9 cellular contexts compared by ENCODE assay signal in genomic region chr1:206911064-206911663, GRCh38. TPM values are rescaled to one million over a fixed set of nuclear protein-coding genes. Genes with fewer than 3 reads are reported as not detected.
DNase-seq lines count a peak whose midpoint lies in the region; ATAC-seq and TF ChIP-seq lines count a peak whose summit lies in the region.
"Had no signal": no experiment of that assay in that cellular context is flagged by ENCODE, and none has a peak within 500 bp of the region (broad histone marks: within the 10 kb centered on the region; RNA-seq: fewer than 3 reads in every experiment).

No MANE protein-coding gene starts in this region.

- H3K4me3 ChIP-seq in WERI-Rb-1 (ENCODE audit: low read depth, low read length) = no peak overlapping the region
- H3K4me3 ChIP-seq in psoas muscle = no peak overlapping the region

- H3K27me3 ChIP-seq in WERI-Rb-1 (ENCODE audit: insufficient read depth, low read depth, severe bottlenecking) (peaks cover 95% of the 10 kb centered on the region), foreskin keratinocyte (no peaks in the 10 kb centered on the region), psoas muscle (ENCODE audit: insufficient read depth in 3 of 3, low read length in 2 of 3) (peaks cover 0 to 4% (median 0%) of the 10 kb centered on the region in 3 donors)

- H3K4me1 ChIP-seq in foreskin keratinocyte = peaks cover 21% of the 10 kb centered on the region
- peaks cover 3% of the 10 kb centered on the region for H3K4me1 ChIP-seq in psoas muscle

- in situ Hi-C loops in ACHN (cut with HindIII; ENCODE audit: low pct_ligation_motif_present, low pct_unique_long_range_greater_than_20kb, low sequenced_read_pairs) = no loop called here

- ATAC-seq in foreskin keratinocyte (no peak), psoas muscle (peak; percentile 56 to 84 (median 68)), GM21360 (IDR thresholded peaks at IDR 0.05; ENCODE audit: unreplicated experiment) (no peak)

- peak; percentile 67 for TF ChIP-seq CTCF in WERI-Rb-1 (IDR thresholded peaks at IDR 0.05; ENCODE audit: low read depth, low read length)
- peak; percentile 89 for TF ChIP-seq CTCF in foreskin keratinocyte (conservative IDR thresholded peaks at IDR 0.05)
- peak; percentile 92 for TF ChIP-seq CTCF in psoas muscle (IDR thresholded peaks at IDR 0.05)

- H3K36me3 ChIP-seq in WERI-Rb-1 (no peaks in the 10 kb centered on the region), psoas muscle (ENCODE audit: insufficient read depth in 1 of 2, low read depth in 1 of 2) (no peaks in the 10 kb centered on the region)

- DNase-seq in ACHN (peak; percentile 68), EL (peak; percentile 70), NCI-H1105 treated with DMSO at 0.1 percent for 48 hours (lab: John Stamatoyannopoulos, UW) (peak; percentile 65), WERI-Rb-1 (peak; percentile 58), foreskin keratinocyte (peak in 1 of 2 donors; percentile 64), psoas muscle (no peak)
- no peak for DNase-seq in stimulated activated CD4-positive, alpha-beta T cell treated with anti-CD3 and anti-CD28 coated beads, Interleukin-12 subunit alpha, Interleukin-12 subunit beta, amount 100 ng/mL, for 4 hours

- intact Hi-C loops in psoas muscle (cut with DNase I) = loop anchor here (2.0 to 10.0 kb wide), 7 partner anchors 46 to 436 kb away; partner anchors contain the start of genes IKBKE (in 1 of the 2) and IL20 (in 1 of the 2)

- no peak overlapping the region for H3K27ac ChIP-seq in WERI-Rb-1
- H3K27ac ChIP-seq in foreskin keratinocyte = peak overlapping the region; percentile 91
- H3K27ac ChIP-seq in psoas muscle = no peak overlapping the region

- H3K9me3 ChIP-seq in WERI-Rb-1 (ENCODE audit: severe bottlenecking) (peaks cover 5% of the 10 kb centered on the region), psoas muscle (no peaks in the 10 kb centered on the region)

- WGBS in psoas muscle, 3 donors = 0 to 2% (median 0%) methylated on average over 1 of the region's 1 CpG

RNA-seq across cellular contexts. Expression of gene FCMR, which starts 10.6 kb away (rescaled TPM):
- 3.4 and 3.5 TPM in 2 replicates for total RNA-seq in foreskin keratinocyte
- polyA plus RNA-seq in foreskin keratinocyte = 8.8 and 8.9 TPM in 2 replicates
- total RNA-seq in psoas muscle = 10 to 100 TPM in 2 of 4 donors, 1 to 10 TPM in 2; 2.3 to 29.5 (median 12.0) TPM
- polyA plus RNA-seq in psoas muscle = 1 to 10 TPM; 1.0 to 8.4 (median 2.2) TPM

RNA-seq across cellular contexts. Expression of gene IL24, which starts 13.9 kb away (rescaled TPM):
- total RNA-seq in foreskin keratinocyte (2.3 and 4.5 TPM in 2 replicates), psoas muscle (10 to 100 TPM in 1 of 4 donors, under 1 TPM in 1, not detected in 2; 0.23 to 20.3 TPM)
- polyA plus RNA-seq in foreskin keratinocyte (2.2 and 4.8 TPM in 2 replicates), psoas muscle (1 to 10 TPM in 1 of 3 donors, under 1 TPM in 2; 0.05 to 1.7 (median 0.20) TPM)
- polyA plus RNA-seq: esophagus had no signal

RNA-seq across cellular contexts. Expression of gene PIGR, which starts 35.1 kb away (rescaled TPM):
- total RNA-seq in foreskin keratinocyte (not detected in 2 replicates), psoas muscle (under 1 TPM; 0.42 to 0.50 (median 0.49) TPM)
- polyA plus RNA-seq in foreskin keratinocyte (not detected in 2 replicates), psoas muscle (under 1 TPM; 0.06 to 0.64 (median 0.16) TPM)

RNA-seq across cellular contexts. Expression of gene IL20, which starts 45.7 kb away (rescaled TPM):
- total RNA-seq in foreskin keratinocyte (0.41 and 0.74 TPM in 2 replicates), psoas muscle (1 to 10 TPM in 1 of 4 donors, not detected in 3; 1.2 TPM)
- polyA plus RNA-seq in foreskin keratinocyte (0.22 and 0.33 TPM in 2 replicates), psoas muscle (not detected)

RNA-seq across cellular contexts. Expression of gene FCAMR, which starts 59.1 kb away (rescaled TPM):
- not detected in 2 replicates for total RNA-seq in foreskin keratinocyte
- polyA plus RNA-seq in foreskin keratinocyte = not detected in 2 replicates
- not detected for total RNA-seq in psoas muscle
- polyA plus RNA-seq in psoas muscle = not detected

Comparison
In these comparisons a context has a peak if more than half of its experiments do, and no peak if none do; other contexts are left out.
1. DNase-seq: peak in ACHN (single experiment), EL (single experiment), NCI-H1105 treated with DMSO at 0.1 percent for 48 hours (single experiment) and WERI-Rb-1 (single experiment); none in psoas muscle (0 of 2) and stimulated activated CD4-positive, alpha-beta T cell treated with anti-CD3 and anti-CD28 coated beads, Interleukin-12 subunit alpha, Interleukin-12 subunit beta, amount 100 ng/mL, for 4 hours (single experiment).
2. ATAC-seq: peak in psoas muscle (4 of 4); none in foreskin keratinocyte (single experiment) and GM21360 (single experiment).
3. Peak in every context shown above with its lines, with median percentiles within 50 percentile points of each other: CTCF ChIP-seq.